Comparison of ENCODE assay signal across 7 cellular contexts in the genomic region with DNA sequence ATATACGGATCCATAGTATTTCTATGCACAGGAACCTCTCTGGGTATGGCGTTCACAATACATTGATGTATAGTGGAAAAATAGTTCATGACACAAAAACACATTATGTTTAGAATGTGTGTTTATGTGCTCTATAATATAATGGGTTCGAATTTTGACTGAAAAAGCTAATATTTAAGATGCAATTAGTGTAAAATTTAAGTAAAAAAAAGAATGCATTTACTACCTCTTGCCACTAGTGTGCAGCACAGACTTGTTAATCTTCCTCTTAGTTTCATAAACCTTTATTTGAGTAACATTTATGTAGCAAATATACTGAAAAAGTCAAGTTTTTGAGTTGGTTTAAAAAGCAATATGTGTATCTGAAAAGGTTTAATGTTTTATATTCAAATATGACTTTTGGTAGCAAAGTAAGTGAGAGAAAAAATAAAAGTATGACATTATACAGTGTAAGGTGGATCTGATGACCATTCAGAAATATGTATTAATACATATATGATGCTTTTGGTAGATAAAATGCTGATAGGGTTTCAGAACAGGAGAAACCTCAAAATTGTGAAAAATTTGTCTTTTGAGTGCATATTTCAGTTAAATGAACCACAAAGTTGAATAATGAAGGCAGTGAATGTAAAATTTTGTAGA. TPM values are rescaled to one million over a fixed set of nuclear protein-coding genes. Genes with fewer than 3 reads are reported as not detected.
DNase-seq lines count a peak whose midpoint lies in the region; ATAC-seq and TF ChIP-seq lines count a peak whose summit lies in the region.

No MANE protein-coding gene starts in this region.

- no peak for DNase-seq in RWPE2 (ENCODE audit: low spot score)
- peak; percentile 53 for DNase-seq in fibroblast of villous mesenchyme (ENCODE audit: low read depth)
- no peak for DNase-seq in type B pancreatic cell (ENCODE audit: extremely low spot score, unreplicated experiment)
- DNase-seq in MG63 = no peak

- H3K27me3 Mint-ChIP-seq in type B pancreatic cell = no peaks in the 10 kb centered on the region

- H3K36me3 Mint-ChIP-seq in type B pancreatic cell = no peaks in the 10 kb centered on the region

- TF ChIP-seq CTCF in GM12874 (IDR thresholded peaks at IDR 0.05; ENCODE audit: insufficient read depth, low read depth, low read length) (peak; percentile 46; the same call in 1 of the 2 replicates), RWPE2 (IDR thresholded peaks at IDR 0.05; ENCODE audit: poor library complexity, severe bottlenecking) (peak; percentile 95), fibroblast of villous mesenchyme (IDR thresholded peaks at IDR 0.05; ENCODE audit: insufficient read depth, low read depth, low read length) (peak; percentile 69), type B pancreatic cell (conservative IDR thresholded peaks at IDR 0.05) (peak; percentile 85)

- no peak overlapping the region for H3K4me3 Mint-ChIP-seq in type B pancreatic cell

- H3K4me1 Mint-ChIP-seq in type B pancreatic cell (ENCODE audit: unreplicated experiment) = peaks cover 4% of the 10 kb centered on the region

- ATAC-seq in HG03175 (IDR thresholded peaks at IDR 0.05; ENCODE audit: unreplicated experiment) (peak; percentile 46), RWPE2 (ENCODE audit: low read depth) (no peak), HG02642 (IDR thresholded peaks at IDR 0.05; ENCODE audit: poor library complexity, unreplicated experiment) (no peak)

- H3K9me3 ChIP-seq in RWPE2 (ENCODE audit: severe bottlenecking) = no peaks in the 10 kb centered on the region
- H3K9me3 ChIP-seq in MG63 = no peaks in the 10 kb centered on the region

- H3K27ac Mint-ChIP-seq in type B pancreatic cell = no peak overlapping the region

- H3K27me3 ChIP-seq in RWPE2 (ENCODE audit: insufficient read depth, poor library complexity, severe bottlenecking) (no peaks in the 10 kb centered on the region), MG63 (no peaks in the 10 kb centered on the region)

- H3K4me3 ChIP-seq in RWPE2 (ENCODE audit: severe bottlenecking) = no peak overlapping the region
- no peak overlapping the region for H3K4me3 ChIP-seq in fibroblast of villous mesenchyme (ENCODE audit: low read depth, low read length)
- no peak overlapping the region for H3K4me3 ChIP-seq in MG63

- H3K36me3 ChIP-seq in RWPE2 (ENCODE audit: low read depth) (no peaks in the 10 kb centered on the region), MG63 (no peaks in the 10 kb centered on the region)

- H3K9me3 Mint-ChIP-seq in type B pancreatic cell = no peaks in the 10 kb centered on the region

- no peak overlapping the region for H3K27ac ChIP-seq in RWPE2 (ENCODE audit: poor library complexity, severe bottlenecking)

- no peaks in the 10 kb centered on the region for H3K4me1 ChIP-seq in RWPE2 (ENCODE audit: insufficient read depth, poor library complexity, severe bottlenecking)

RNA-seq across cellular contexts. Expression of a gene that starts 49.5 kb away (rescaled TPM):
- 10.4 and 20.9 TPM in 2 replicates for total RNA-seq in fibroblast of villous mesenchyme
- 1.0 and 3.4 TPM in 2 replicates for total RNA-seq in type B pancreatic cell (ENCODE audit: low replicate concordance)
- total RNA-seq in MG63 (2014; rRNA removed; shearing (Covaris generic); ENCODE audit: low replicate concordance) = 1.6 and 2.2 TPM in 2 replicates
